In the genomic region with DNA sequence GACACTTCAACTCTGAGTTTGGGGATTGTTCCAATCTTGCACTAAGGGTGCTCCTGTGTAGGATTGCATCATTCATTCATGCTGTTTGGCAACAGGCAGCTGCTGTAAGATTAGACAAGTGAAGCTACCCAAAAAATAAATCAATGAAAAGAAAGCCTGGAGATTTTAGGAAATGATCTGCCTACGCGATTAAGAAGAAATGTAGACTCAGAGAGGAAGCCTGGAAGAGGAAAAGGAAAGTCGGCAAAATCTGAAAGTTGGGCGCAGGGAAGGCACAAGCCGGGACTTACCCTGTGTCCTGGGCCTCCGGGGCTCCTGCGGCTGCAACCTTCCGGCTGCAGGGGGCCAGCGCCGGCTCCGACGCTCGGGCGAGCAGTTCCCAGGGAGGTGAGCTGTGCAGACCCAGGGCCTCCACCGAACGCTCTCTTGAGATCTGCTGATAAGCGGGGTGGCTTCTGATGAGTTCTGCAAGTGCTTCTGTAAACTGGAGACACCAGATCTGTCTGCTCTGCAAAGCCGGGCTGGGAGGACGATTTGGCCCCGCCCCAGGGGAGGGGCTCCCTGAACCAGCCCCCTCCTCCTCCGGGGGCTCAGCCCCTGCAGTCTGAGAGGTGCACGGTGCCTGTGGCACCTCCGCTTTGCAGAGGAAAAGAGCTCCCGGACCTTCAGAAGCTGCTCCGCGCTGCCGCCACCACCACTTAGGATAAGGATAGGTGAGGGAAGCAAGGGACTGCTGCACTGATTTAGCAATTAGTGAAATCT, we compare ENCODE assay signal across 1 cellular context.
TF ChIP-seq lines count a peak whose summit lies in the region.

No MANE protein-coding gene starts in this region.

TF ChIP-seq in HepG2, 621 proteins besides CTCF, POLR2A, EP300 and RAD21 (continued from another document and continues in another):
- TF ChIP-seq, protein P1, sequence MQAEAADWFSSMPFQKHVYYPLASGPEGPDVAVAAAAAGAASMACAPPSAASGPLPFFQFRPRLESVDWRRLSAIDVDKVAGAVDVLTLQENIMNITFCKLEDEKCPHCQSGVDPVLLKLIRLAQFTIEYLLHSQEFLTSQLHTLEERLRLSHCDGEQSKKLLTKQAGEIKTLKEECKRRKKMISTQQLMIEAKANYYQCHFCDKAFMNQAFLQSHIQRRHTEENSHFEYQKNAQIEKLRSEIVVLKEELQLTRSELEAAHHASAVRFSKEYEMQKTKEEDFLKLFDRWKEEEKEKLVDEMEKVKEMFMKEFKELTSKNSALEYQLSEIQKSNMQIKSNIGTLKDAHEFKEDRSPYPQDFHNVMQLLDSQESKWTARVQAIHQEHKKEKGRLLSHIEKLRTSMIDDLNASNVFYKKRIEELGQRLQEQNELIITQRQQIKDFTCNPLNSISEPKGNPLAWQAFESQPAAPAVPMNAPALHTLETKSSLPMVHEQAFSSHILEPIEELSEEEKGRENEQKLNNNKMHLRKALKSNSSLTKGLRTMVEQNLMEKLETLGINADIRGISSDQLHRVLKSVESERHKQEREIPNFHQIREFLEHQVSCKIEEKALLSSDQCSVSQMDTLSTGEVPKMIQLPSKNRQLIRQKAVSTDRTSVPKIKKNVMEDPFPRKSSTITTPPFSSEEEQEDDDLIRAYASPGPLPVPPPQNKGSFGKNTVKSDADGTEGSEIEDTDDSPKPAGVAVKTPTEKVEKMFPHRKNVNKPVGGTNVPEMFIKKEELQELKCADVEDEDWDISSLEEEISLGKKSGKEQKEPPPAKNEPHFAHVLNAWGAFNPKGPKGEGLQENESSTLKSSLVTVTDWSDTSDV (CRISPR knock-in tag; IDR thresholded peaks at IDR 0.05): peak; percentile 34; the same call in 1 of the 2 replicates
- TF ChIP-seq ZNF138 (CRISPR knock-in tag; IDR thresholded peaks at IDR 0.05; ENCODE audit: low read depth) (0 out of 2 replicates have a peak, but pooled peaks have one; percentile 45), ZNF552 (CRISPR knock-in tag; IDR thresholded peaks at IDR 0.05; ENCODE audit: borderline replicate concordance) (no peak; the same call in 1 of the 2 replicates), ZSCAN31 (CRISPR knock-in tag; IDR thresholded peaks at IDR 0.05; ENCODE audit: low read depth) (peak; percentile 81), SP5 (CRISPR knock-in tag; IDR thresholded peaks at IDR 0.05; ENCODE audit: borderline replicate concordance, low read depth) (peak; percentile 60; the same call in 1 of the 2 replicates), ADNP (CRISPR knock-in tag; IDR thresholded peaks at IDR 0.05) (no peak), SIX1 (CRISPR knock-in tag; IDR thresholded peaks at IDR 0.05; ENCODE audit: borderline replicate concordance) (0 out of 2 replicates have a peak, but pooled peaks have one; percentile 22), ZNF616 (CRISPR knock-in tag; IDR thresholded peaks at IDR 0.05; ENCODE audit: low read depth) (no peak), FOXK1 (CRISPR knock-in tag; IDR thresholded peaks at IDR 0.05; ENCODE audit: borderline replicate concordance, low read depth) (no peak), SRSF1 (optimal IDR thresholded peaks at IDR 0.05; ENCODE audit: low read depth, low read length) (peak; percentile 91), LCORL (IDR thresholded peaks at IDR 0.05) (0 out of 2 replicates have a peak, but pooled peaks have one; percentile 24), LCORL (CRISPR knock-in tag; IDR thresholded peaks at IDR 0.05) (peak; percentile 70; the same call in 1 of the 2 replicates), ZKSCAN8 (CRISPR knock-in tag; IDR thresholded peaks at IDR 0.05; ENCODE audit: borderline replicate concordance) (no peak), CENPT (CRISPR knock-in tag; IDR thresholded peaks at IDR 0.05; ENCODE audit: low read depth) (no peak), ZNF563 (CRISPR knock-in tag; IDR thresholded peaks at IDR 0.05) (0 out of 2 replicates have a peak, but pooled peaks have one; percentile 36), NCOA2 (CRISPR knock-in tag; IDR thresholded peaks at IDR 0.05) (0 out of 2 replicates have a peak, but pooled peaks have one; percentile 28), BORCS8-MEF2B (CRISPR knock-in tag; IDR thresholded peaks at IDR 0.05) (0 out of 2 replicates have a peak, but pooled peaks have one; percentile 16), HDAC1 (CRISPR knock-in tag; IDR thresholded peaks at IDR 0.05) (peak; percentile 67; the same call in 1 of the 2 replicates), ZNF530 (CRISPR knock-in tag; IDR thresholded peaks at IDR 0.05; ENCODE audit: low read depth) (no peak), ASH2L (IDR thresholded peaks at IDR 0.05; ENCODE audit: insufficient read length, low read depth, low read length) (peak; percentile 87), HNRNPH1 (optimal IDR thresholded peaks at IDR 0.05; ENCODE audit: low read depth, low read length) (no peak), ZFY (CRISPR knock-in tag; IDR thresholded peaks at IDR 0.05) (peak; percentile 76; the same call in 1 of the 2 replicates), SOX6 (IDR thresholded peaks at IDR 0.05) (no peak), SOX6 (CRISPR knock-in tag; IDR thresholded peaks at IDR 0.05) (peak; percentile 76), TGIF2 (CRISPR knock-in tag; IDR thresholded peaks at IDR 0.05) (0 out of 2 replicates have a peak, but pooled peaks have one; percentile 28), PHF21A (CRISPR knock-in tag; IDR thresholded peaks at IDR 0.05) (peak; percentile 28; the same call in 1 of the 2 replicates), TAF1 (CRISPR knock-in tag; IDR thresholded peaks at IDR 0.05) (peak; percentile 89), ZNF350 (CRISPR knock-in tag; IDR thresholded peaks at IDR 0.05; ENCODE audit: borderline replicate concordance, low read depth) (peak; percentile 77), RARA (CRISPR knock-in tag; IDR thresholded peaks at IDR 0.05) (peak; percentile 12; the same call in 1 of the 2 replicates), HNRNPL (IDR thresholded peaks at IDR 0.05; ENCODE audit: low read depth, low read length) (peak; percentile 61; the same call in 1 of the 2 replicates), KDM6A (CRISPR knock-in tag; IDR thresholded peaks at IDR 0.05; ENCODE audit: low read depth) (0 out of 2 replicates have a peak, but pooled peaks have one; percentile 28), ZNF260 (CRISPR knock-in tag; IDR thresholded peaks at IDR 0.05; ENCODE audit: borderline replicate concordance, low read depth) (no peak), KLF16 (CRISPR knock-in tag; IDR thresholded peaks at IDR 0.05) (peak in 1 of 2 experiments; percentile 80; a peak in 2 of 4 replicates), RBFOX2 (IDR thresholded peaks at IDR 0.05; ENCODE audit: low read depth, low read length) (peak; percentile 86), NPAS2 (CRISPR knock-in tag; IDR thresholded peaks at IDR 0.05; ENCODE audit: borderline replicate concordance) (no peak), AHR (CRISPR knock-in tag; IDR thresholded peaks at IDR 0.05) (0 out of 2 replicates have a peak, but pooled peaks have one; percentile 54), ZNF432 (CRISPR knock-in tag; IDR thresholded peaks at IDR 0.05; ENCODE audit: borderline replicate concordance) (no peak)
- TF ChIP-seq, protein P2, sequence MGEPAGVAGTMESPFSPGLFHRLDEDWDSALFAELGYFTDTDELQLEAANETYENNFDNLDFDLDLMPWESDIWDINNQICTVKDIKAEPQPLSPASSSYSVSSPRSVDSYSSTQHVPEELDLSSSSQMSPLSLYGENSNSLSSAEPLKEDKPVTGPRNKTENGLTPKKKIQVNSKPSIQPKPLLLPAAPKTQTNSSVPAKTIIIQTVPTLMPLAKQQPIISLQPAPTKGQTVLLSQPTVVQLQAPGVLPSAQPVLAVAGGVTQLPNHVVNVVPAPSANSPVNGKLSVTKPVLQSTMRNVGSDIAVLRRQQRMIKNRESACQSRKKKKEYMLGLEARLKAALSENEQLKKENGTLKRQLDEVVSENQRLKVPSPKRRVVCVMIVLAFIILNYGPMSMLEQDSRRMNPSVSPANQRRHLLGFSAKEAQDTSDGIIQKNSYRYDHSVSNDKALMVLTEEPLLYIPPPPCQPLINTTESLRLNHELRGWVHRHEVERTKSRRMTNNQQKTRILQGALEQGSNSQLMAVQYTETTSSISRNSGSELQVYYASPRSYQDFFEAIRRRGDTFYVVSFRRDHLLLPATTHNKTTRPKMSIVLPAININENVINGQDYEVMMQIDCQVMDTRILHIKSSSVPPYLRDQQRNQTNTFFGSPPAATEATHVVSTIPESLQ (CRISPR knock-in tag; conservative IDR thresholded peaks at IDR 0.05): 0 out of 2 replicates have a peak, but pooled peaks have one; percentile 30
- TF ChIP-seq, protein P3, sequence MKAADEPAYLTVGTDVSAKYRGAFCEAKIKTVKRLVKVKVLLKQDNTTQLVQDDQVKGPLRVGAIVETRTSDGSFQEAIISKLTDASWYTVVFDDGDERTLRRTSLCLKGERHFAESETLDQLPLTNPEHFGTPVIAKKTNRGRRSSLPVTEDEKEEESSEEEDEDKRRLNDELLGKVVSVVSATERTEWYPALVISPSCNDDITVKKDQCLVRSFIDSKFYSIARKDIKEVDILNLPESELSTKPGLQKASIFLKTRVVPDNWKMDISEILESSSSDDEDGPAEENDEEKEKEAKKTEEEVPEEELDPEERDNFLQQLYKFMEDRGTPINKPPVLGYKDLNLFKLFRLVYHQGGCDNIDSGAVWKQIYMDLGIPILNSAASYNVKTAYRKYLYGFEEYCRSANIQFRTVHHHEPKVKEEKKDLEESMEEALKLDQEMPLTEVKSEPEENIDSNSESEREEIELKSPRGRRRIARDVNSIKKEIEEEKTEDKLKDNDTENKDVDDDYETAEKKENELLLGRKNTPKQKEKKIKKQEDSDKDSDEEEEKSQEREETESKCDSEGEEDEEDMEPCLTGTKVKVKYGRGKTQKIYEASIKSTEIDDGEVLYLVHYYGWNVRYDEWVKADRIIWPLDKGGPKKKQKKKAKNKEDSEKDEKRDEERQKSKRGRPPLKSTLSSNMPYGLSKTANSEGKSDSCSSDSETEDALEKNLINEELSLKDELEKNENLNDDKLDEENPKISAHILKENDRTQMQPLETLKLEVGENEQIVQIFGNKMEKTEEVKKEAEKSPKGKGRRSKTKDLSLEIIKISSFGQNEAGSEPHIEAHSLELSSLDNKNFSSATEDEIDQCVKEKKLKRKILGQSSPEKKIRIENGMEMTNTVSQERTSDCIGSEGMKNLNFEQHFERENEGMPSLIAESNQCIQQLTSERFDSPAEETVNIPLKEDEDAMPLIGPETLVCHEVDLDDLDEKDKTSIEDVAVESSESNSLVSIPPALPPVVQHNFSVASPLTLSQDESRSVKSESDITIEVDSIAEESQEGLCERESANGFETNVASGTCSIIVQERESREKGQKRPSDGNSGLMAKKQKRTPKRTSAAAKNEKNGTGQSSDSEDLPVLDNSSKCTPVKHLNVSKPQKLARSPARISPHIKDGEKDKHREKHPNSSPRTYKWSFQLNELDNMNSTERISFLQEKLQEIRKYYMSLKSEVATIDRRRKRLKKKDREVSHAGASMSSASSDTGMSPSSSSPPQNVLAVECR (CRISPR knock-in tag; IDR thresholded peaks at IDR 0.05; ENCODE audit: borderline replicate concordance): peak; percentile 84; the same call in 1 of the 2 replicates
- TF ChIP-seq, protein P4, sequence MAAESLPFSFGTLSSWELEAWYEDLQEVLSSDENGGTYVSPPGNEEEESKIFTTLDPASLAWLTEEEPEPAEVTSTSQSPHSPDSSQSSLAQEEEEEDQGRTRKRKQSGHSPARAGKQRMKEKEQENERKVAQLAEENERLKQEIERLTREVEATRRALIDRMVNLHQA (CRISPR knock-in tag; IDR thresholded peaks at IDR 0.05): no peak
- TF ChIP-seq, protein P5, sequence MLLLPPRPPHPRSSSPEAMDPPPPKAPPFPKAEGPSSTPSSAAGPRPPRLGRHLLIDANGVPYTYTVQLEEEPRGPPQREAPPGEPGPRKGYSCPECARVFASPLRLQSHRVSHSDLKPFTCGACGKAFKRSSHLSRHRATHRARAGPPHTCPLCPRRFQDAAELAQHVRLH (CRISPR knock-in tag; IDR thresholded peaks at IDR 0.05; ENCODE audit: borderline replicate concordance, low read depth): peak; percentile 66; the same call in 1 of the 2 replicates
- TF ChIP-seq, protein P6, sequence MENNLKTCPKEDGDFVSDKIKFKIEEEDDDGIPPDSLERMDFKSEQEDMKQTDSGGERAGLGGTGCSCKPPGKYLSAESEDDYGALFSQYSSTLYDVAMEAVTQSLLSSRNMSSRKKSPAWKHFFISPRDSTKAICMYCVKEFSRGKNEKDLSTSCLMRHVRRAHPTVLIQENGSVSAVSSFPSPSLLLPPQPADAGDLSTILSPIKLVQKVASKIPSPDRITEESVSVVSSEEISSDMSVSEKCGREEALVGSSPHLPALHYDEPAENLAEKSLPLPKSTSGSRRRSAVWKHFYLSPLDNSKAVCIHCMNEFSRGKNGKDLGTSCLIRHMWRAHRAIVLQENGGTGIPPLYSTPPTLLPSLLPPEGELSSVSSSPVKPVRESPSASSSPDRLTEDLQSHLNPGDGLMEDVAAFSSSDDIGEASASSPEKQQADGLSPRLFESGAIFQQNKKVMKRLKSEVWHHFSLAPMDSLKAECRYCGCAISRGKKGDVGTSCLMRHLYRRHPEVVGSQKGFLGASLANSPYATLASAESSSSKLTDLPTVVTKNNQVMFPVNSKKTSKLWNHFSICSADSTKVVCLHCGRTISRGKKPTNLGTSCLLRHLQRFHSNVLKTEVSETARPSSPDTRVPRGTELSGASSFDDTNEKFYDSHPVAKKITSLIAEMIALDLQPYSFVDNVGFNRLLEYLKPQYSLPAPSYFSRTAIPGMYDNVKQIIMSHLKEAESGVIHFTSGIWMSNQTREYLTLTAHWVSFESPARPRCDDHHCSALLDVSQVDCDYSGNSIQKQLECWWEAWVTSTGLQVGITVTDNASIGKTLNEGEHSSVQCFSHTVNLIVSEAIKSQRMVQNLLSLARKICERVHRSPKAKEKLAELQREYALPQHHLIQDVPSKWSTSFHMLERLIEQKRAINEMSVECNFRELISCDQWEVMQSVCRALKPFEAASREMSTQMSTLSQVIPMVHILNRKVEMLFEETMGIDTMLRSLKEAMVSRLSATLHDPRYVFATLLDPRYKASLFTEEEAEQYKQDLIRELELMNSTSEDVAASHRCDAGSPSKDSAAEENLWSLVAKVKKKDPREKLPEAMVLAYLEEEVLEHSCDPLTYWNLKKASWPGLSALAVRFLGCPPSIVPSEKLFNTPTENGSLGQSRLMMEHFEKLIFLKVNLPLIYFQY (CRISPR knock-in tag; IDR thresholded peaks at IDR 0.05; ENCODE audit: borderline replicate concordance): no peak
- TF ChIP-seq, protein P7, sequence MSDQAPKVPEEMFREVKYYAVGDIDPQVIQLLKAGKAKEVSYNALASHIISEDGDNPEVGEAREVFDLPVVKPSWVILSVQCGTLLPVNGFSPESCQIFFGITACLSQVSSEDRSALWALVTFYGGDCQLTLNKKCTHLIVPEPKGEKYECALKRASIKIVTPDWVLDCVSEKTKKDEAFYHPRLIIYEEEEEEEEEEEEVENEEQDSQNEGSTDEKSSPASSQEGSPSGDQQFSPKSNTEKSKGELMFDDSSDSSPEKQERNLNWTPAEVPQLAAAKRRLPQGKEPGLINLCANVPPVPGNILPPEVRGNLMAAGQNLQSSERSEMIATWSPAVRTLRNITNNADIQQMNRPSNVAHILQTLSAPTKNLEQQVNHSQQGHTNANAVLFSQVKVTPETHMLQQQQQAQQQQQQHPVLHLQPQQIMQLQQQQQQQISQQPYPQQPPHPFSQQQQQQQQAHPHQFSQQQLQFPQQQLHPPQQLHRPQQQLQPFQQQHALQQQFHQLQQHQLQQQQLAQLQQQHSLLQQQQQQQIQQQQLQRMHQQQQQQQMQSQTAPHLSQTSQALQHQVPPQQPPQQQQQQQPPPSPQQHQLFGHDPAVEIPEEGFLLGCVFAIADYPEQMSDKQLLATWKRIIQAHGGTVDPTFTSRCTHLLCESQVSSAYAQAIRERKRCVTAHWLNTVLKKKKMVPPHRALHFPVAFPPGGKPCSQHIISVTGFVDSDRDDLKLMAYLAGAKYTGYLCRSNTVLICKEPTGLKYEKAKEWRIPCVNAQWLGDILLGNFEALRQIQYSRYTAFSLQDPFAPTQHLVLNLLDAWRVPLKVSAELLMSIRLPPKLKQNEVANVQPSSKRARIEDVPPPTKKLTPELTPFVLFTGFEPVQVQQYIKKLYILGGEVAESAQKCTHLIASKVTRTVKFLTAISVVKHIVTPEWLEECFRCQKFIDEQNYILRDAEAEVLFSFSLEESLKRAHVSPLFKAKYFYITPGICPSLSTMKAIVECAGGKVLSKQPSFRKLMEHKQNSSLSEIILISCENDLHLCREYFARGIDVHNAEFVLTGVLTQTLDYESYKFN (CRISPR knock-in tag; conservative IDR thresholded peaks at IDR 0.05): peak; percentile 55
